Comparison of ENCODE assay signal across 8 cellular contexts in genomic region chr17:67365762-67366192, GRCh38. TPM values are rescaled to one million over a fixed set of nuclear protein-coding genes. Genes with fewer than 3 reads are reported as not detected.
DNase-seq lines count a peak whose midpoint lies in the region; ATAC-seq and TF ChIP-seq lines count a peak whose summit lies in the region.

No MANE protein-coding gene starts in this region.

- ATAC-seq in HG03469 (IDR thresholded peaks at IDR 0.05; ENCODE audit: unreplicated experiment), result no peak

- H3K27ac ChIP-seq in Peyer's patch, result peak overlapping the region; percentile 85 to 93 (median 90)

- no peaks in the 10 kb centered on the region for H3K27me3 ChIP-seq in Peyer's patch

- H3K36me3 Mint-ChIP-seq in mesothelial cell of epicardium, result peaks cover 4% of the 10 kb centered on the region

- peak overlapping the region; percentile 89 for H3K27ac Mint-ChIP-seq in mesothelial cell of epicardium

- no peaks in the 10 kb centered on the region for H3K9me3 ChIP-seq in Peyer's patch

- H3K27me3 Mint-ChIP-seq in mesothelial cell of epicardium (ENCODE audit: low read depth), result no peaks in the 10 kb centered on the region

- H3K4me1 ChIP-seq in Peyer's patch, result peaks cover 0 to 28% (median 10%) of the 10 kb centered on the region in 4 donors

- no peaks in the 10 kb centered on the region for H3K9me3 Mint-ChIP-seq in mesothelial cell of epicardium

- DNase-seq in EH (ENCODE audit: low read depth), result peak; percentile 79
- peak; percentile 41 for DNase-seq in HCEC 1CT
- DNase-seq in Peyer's patch, result no peak
- peak; percentile 57 for DNase-seq in dermis blood vessel endothelial cell
- no peak for DNase-seq in mesothelial cell of epicardium (ENCODE audit: low spot score in 2 of 2, unreplicated experiment in 2 of 2)
- DNase-seq in NCI-H2107 (lab: John Stamatoyannopoulos, UW), result no peak
- DNase-seq in NCI-H446 treated with DMSO at 0.1 percent for 48 hours (lab: John Stamatoyannopoulos, UW), result no peak

- TF ChIP-seq CTCF in Peyer's patch (IDR thresholded peaks at IDR 0.05) (no peak), mesothelial cell of epicardium (IDR thresholded peaks at IDR 0.05; ENCODE audit: unreplicated experiment) (no peak)

- H3K4me1 Mint-ChIP-seq in mesothelial cell of epicardium, result peaks cover 38% of the 10 kb centered on the region

- no peak for TF ChIP-seq POLR2A in Peyer's patch (IDR thresholded peaks at IDR 0.05)

- peaks cover 0 to 4% (median 0%) of the 10 kb centered on the region in 3 donors for H3K36me3 ChIP-seq in Peyer's patch

- peak overlapping the region; percentile 64 to 95 (median 80) for H3K4me3 ChIP-seq in Peyer's patch

- peak overlapping the region; percentile 85 for H3K4me3 Mint-ChIP-seq in mesothelial cell of epicardium

RNA-seq across cellular contexts. Expression of gene PSMD12, which starts 0.6 kb away (rescaled TPM):
- total RNA-seq in Peyer's patch (10 to 100 TPM; 15.2 to 23.1 (median 17.1) TPM), dermis blood vessel endothelial cell (22.8 and 48.4 TPM in 2 replicates), mesothelial cell of epicardium (41.7 to 45.3 TPM (median 44.4 TPM) in 3 replicates)

RNA-seq across cellular contexts. Expression of gene PITPNC1, which starts 11.3 kb away (rescaled TPM):
- total RNA-seq in Peyer's patch (10 to 100 TPM in 1 of 4 donors, 1 to 10 TPM in 3; 1.9 to 12.4 (median 5.2) TPM), dermis blood vessel endothelial cell (28.6 and 32.0 TPM in 2 replicates), mesothelial cell of epicardium (18.3 to 19.9 TPM (median 19.5 TPM) in 3 replicates)

Comparison
In these comparisons a context has a peak if more than half of its experiments do, and no peak if none do; other contexts are left out.
1. DNase-seq: peak in EH (single experiment), HCEC 1CT (single experiment) and dermis blood vessel endothelial cell (single experiment); none in Peyer's patch (0 of 3), mesothelial cell of epicardium (0 of 2), NCI-H2107 (single experiment) and NCI-H446 treated with DMSO at 0.1 percent for 48 hours (single experiment).